ENCODE assay signal across 8 cellular contexts in genomic region chr19:40217027-40217810, GRCh38. TPM values are rescaled to one million over a fixed set of nuclear protein-coding genes. Genes with fewer than 3 reads are reported as not detected.
DNase-seq lines count a peak whose midpoint lies in the region; ATAC-seq and TF ChIP-seq lines count a peak whose summit lies in the region.

No MANE protein-coding gene starts in this region.

- H3K4me3 ChIP-seq in AG09309 (ENCODE audit: control insufficient read depth, low read depth, low read length) = no peak overlapping the region
- H3K4me3 ChIP-seq in HUES48 (ENCODE audit: low read depth, low read length) = peak overlapping the region; percentile 49

- no peak overlapping the region for H3K9ac ChIP-seq in HUES48 (ENCODE audit: low read depth, low read length)

- no peaks in the 10 kb centered on the region for H3K9me3 ChIP-seq in HUES48 (ENCODE audit: control insufficient read depth, insufficient read depth, low read length)

- H3K36me3 ChIP-seq in HUES48 (ENCODE audit: control insufficient read depth, insufficient read depth, low read length) = peaks cover 8% of the 10 kb centered on the region; the same call in 1 of the 2 replicates

- TF ChIP-seq CTCF in AG09309 (IDR thresholded peaks at IDR 0.05; ENCODE audit: control insufficient read depth, insufficient read depth, low read depth, low read length, missing control alignments) = peak; percentile 37

- DNase-seq in AG09309 (ENCODE audit: low read depth) = no peak
- peak; percentile 67 for DNase-seq in SK-N-DZ (ENCODE audit: low spot score)
- peak; percentile 77 for DNase-seq in iPS-NIHi11 (ENCODE audit: low spot score)
- no peak for DNase-seq in GM19238 (ENCODE audit: insufficient read length, low spot score)
- no peak for DNase-seq in HCEC 1CT
- DNase-seq in NCI-H446 treated with DMSO at 0.1 percent for 48 hours (lab: John Stamatoyannopoulos, UW) = no peak

- H3K4me1 ChIP-seq in HUES48 (ENCODE audit: control insufficient read depth, insufficient read depth, low read length) = peaks cover 5% of the 10 kb centered on the region; the same call in 1 of the 2 replicates

- no peak for ATAC-seq in GM21381 (IDR thresholded peaks at IDR 0.05; ENCODE audit: unreplicated experiment)

- peaks cover 18% of the 10 kb centered on the region for H3K27me3 ChIP-seq in HUES48 (ENCODE audit: control insufficient read depth, insufficient read depth, low read length)

- no peak overlapping the region for H3K27ac ChIP-seq in HUES48 (ENCODE audit: low read depth, low read length)

RNA-seq across cellular contexts. Expression of gene TTC9B, which starts 1.0 kb away (rescaled TPM):
- 119 and 124 TPM in 2 replicates for polyA plus RNA-seq in SK-N-DZ (2014; cell fraction: cytosol; rRNA removed)
- polyA plus RNA-seq in SK-N-DZ (2014; cell fraction: nucleus; rRNA removed) = 343 and 363 TPM in 2 replicates

RNA-seq across cellular contexts. Expression of gene CCNP, which starts 9.3 kb away (rescaled TPM):
- polyA plus RNA-seq in SK-N-DZ (2014; cell fraction: cytosol; rRNA removed) = 0.12 TPM in 1 of 2 replicates, not detected in the other
- polyA plus RNA-seq in SK-N-DZ (2014; cell fraction: nucleus; rRNA removed) = 1.8 TPM in 1 of 2 replicates, not detected in the other

RNA-seq across cellular contexts. Expression of gene MAP3K10, which starts 26.0 kb away (rescaled TPM):
- polyA plus RNA-seq in SK-N-DZ (2014; cell fraction: cytosol; rRNA removed) = 6.0 and 10.4 TPM in 2 replicates
- 45.1 and 55.5 TPM in 2 replicates for polyA plus RNA-seq in SK-N-DZ (2014; cell fraction: nucleus; rRNA removed)

Comparison
In these comparisons a context has a peak if more than half of its experiments do, and no peak if none do; other contexts are left out.
1. DNase-seq: peak in SK-N-DZ (single experiment) and iPS-NIHi11 (single experiment); none in AG09309 (single experiment), GM19238 (single experiment), HCEC 1CT (single experiment) and NCI-H446 treated with DMSO at 0.1 percent for 48 hours (single experiment).